Comparison of ENCODE assay signal across 14 cellular contexts in the genomic region with DNA sequence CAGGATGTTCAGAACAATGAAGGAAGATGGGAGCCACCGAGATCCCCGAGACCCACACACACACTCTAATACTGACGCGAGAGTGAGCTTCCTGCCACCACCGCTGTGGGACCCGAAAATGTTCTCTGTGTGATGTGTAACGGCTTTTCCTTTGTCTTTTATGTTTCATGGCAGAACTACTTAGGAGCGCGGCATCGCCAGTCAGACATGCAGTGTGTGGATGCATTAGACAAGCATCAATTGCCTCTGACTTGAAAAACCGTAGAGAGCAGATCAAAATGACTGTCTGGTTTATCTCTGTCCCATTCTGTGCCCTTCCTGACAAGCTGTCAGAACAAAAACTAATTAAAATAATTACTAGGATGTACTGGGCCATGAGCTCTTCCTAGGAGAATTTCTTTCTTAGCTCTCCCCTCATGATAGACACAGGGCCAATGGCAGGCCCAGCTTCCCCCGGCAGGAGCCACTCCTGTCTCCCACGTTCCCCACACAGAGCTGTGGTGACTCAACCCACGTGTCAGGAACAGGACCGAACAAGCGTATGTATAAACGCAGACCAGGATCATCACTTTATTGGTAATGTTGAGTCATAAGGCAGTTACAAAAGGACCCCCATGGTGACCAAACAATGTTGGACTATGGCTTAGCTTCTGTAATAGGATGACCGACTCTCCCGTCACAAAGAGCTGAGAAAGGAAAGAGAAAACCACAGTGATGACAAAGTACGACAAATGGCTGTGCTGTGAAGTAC.
A peak's percentile ranks its signal among the peaks of the same experiment; 100 is the strongest.
DNase-seq lines count a peak whose midpoint lies in the region; ATAC-seq and TF ChIP-seq lines count a peak whose summit lies in the region.
"Had no signal": no experiment of that assay in that cellular context is flagged by ENCODE, and none has a peak within 500 bp of the region (broad histone marks: within the 10 kb centered on the region; RNA-seq: fewer than 3 reads in every experiment).

No MANE protein-coding gene starts in this region.

- H3K4me2 ChIP-seq in neural progenitor cell: no peak overlapping the region

- H3K4me3 ChIP-seq in Jurkat, Clone E6-1 (ENCODE audit: low read length): no peak overlapping the region
- H3K4me3 ChIP-seq in astrocyte of the spinal cord (ENCODE audit: low read depth, low read length): no peak overlapping the region
- H3K4me3 ChIP-seq in neural progenitor cell: no peak overlapping the region
- no peak overlapping the region for H3K4me3 ChIP-seq in lower lobe of right lung
- H3K4me3 ChIP-seq: spleen, thoracic aorta had no signal

- peaks cover 27% of the 10 kb centered on the region for H3K36me3 Mint-ChIP-seq in neural progenitor cell

- intact Hi-C loops in lower lobe of right lung (cut with DNase I): no loop called here

- H3K27me3 ChIP-seq in neural progenitor cell: no peaks in the 10 kb centered on the region
- H3K27me3 ChIP-seq in lower lobe of right lung (ENCODE audit: low read depth): no peaks in the 10 kb centered on the region
- H3K27me3 ChIP-seq: spleen had no signal

- DNase-seq in EL: peak; percentile 63
- peak; percentile 48 for DNase-seq in Jurkat, Clone E6-1 (ENCODE audit: low read depth, low spot score)
- peak; percentile 95 for DNase-seq in astrocyte of the spinal cord (ENCODE audit: low read depth, low spot score)
- peak; percentile 20 for DNase-seq in neural progenitor cell (ENCODE audit: low spot score)
- DNase-seq in superior temporal gyrus (ENCODE audit: extremely low spot score): no peak
- no peak for DNase-seq in lower lobe of right lung
- no peak for DNase-seq in foreskin melanocyte
- no peak for DNase-seq in NCI-H2196 treated with DMSO at 0.1 percent for 48 hours (lab: John Stamatoyannopoulos, UW; ENCODE audit: unreplicated experiment)
- DNase-seq: activated gamma-delta T cell treated with Interleukin-2 at 50 U/mL for 16 hours, caudate nucleus, NCI-H510A treated with DMSO at 0.1 percent for 48 hours, SHP77, spleen had no signal

- H4K20me1 ChIP-seq in neural progenitor cell (ENCODE audit: low read depth): no peaks in the 10 kb centered on the region

- H3K4me1 ChIP-seq in neural progenitor cell (peaks cover 2% of the 10 kb centered on the region), lower lobe of right lung (no peaks in the 10 kb centered on the region)

- H2AFZ ChIP-seq in neural progenitor cell (replicated peaks): no peak overlapping the region

- no peak overlapping the region for H3K9ac ChIP-seq in neural progenitor cell

- TF ChIP-seq CTCF in astrocyte of the spinal cord (IDR thresholded peaks at IDR 0.05; ENCODE audit: low read depth, low read length): peak; percentile 6
- no peak for TF ChIP-seq CTCF in neural progenitor cell (IDR thresholded peaks at IDR 0.05)
- no peak for TF ChIP-seq CTCF in lower lobe of right lung (IDR thresholded peaks at IDR 0.05)

- no peak for ATAC-seq in lower lobe of right lung

- peaks cover 6% of the 10 kb centered on the region for H3K9me3 Mint-ChIP-seq in neural progenitor cell

- H3K4me1 Mint-ChIP-seq in neural progenitor cell: peaks cover 22% of the 10 kb centered on the region

- H3K9me3 ChIP-seq in neural progenitor cell (ENCODE audit: low read depth) (no peaks in the 10 kb centered on the region), lower lobe of right lung (no peaks in the 10 kb centered on the region)
- H3K9me3 ChIP-seq: thoracic aorta had no signal

- H3K36me3 ChIP-seq in neural progenitor cell: no peaks in the 10 kb centered on the region
- peaks cover 12% of the 10 kb centered on the region for H3K36me3 ChIP-seq in lower lobe of right lung
- H3K36me3 ChIP-seq: spleen had no signal

- in situ Hi-C loops in astrocyte of the spinal cord (cut with HindIII; ENCODE audit: low sequenced_read_pairs): no loop called here

- H3F3A ChIP-seq in neural progenitor cell (ENCODE audit: low read depth): no peaks in the 10 kb centered on the region

- H3K79me2 ChIP-seq in neural progenitor cell (ENCODE audit: low read depth): no peaks in the 10 kb centered on the region

- H3K27ac ChIP-seq in neural progenitor cell (no peak overlapping the region), lower lobe of right lung (no peak overlapping the region)
- H3K27ac ChIP-seq: spleen, thoracic aorta had no signal

- H3K27ac Mint-ChIP-seq in neural progenitor cell: no peak overlapping the region

- H3K4me3 Mint-ChIP-seq in neural progenitor cell: no peak overlapping the region

- peaks cover 5% of the 10 kb centered on the region for H3K27me3 Mint-ChIP-seq in neural progenitor cell (ENCODE audit: insufficient read depth, low read depth)

Comparison
In these comparisons a context has a peak if more than half of its experiments do, and no peak if none do; other contexts are left out.
1. DNase-seq: peak in EL (single experiment), Jurkat, Clone E6-1 (single experiment), astrocyte of the spinal cord (single experiment) and neural progenitor cell (single experiment); none in superior temporal gyrus (single experiment), lower lobe of right lung (single experiment), foreskin melanocyte (single experiment) and NCI-H2196 treated with DMSO at 0.1 percent for 48 hours (single experiment).